In genomic region chr6:127266892-127267741, GRCh38 we compare ENCODE assay signal across 1 cellular context.
TF ChIP-seq lines count a peak whose summit lies in the region.

No MANE protein-coding gene starts in this region.

TF ChIP-seq in K562, 482 proteins besides CTCF, POLR2A, EP300 and RAD21 (continued from another document and continues in another):
- no peak for TF ChIP-seq ZMIZ1 (IDR thresholded peaks at IDR 0.05; ENCODE audit: low read depth in 2 of 2, low read length in 2 of 2)
- no peak for TF ChIP-seq CREB5 (CRISPR knock-in tag; IDR thresholded peaks at IDR 0.05)
- TF ChIP-seq NONO (IDR thresholded peaks at IDR 0.05; ENCODE audit: low read depth in 2 of 2, low read length in 1 of 2): no peak
- TF ChIP-seq ARID4B (CRISPR knock-in tag; IDR thresholded peaks at IDR 0.05): peak; percentile 52
- no peak for TF ChIP-seq ZNF609 (CRISPR knock-in tag; IDR thresholded peaks at IDR 0.05; ENCODE audit: borderline replicate concordance)
- no peak for TF ChIP-seq CHCHD3 (CRISPR knock-in tag; IDR thresholded peaks at IDR 0.05)
- no peak for TF ChIP-seq TBL1XR1 (IDR thresholded peaks at IDR 0.05; ENCODE audit: low read length in 2 of 2)
- TF ChIP-seq DNMT1 (IDR thresholded peaks at IDR 0.05): no peak
- TF ChIP-seq NBN (IDR thresholded peaks at IDR 0.05; ENCODE audit: low read depth): no peak
- no peak for TF ChIP-seq SFPQ (IDR thresholded peaks at IDR 0.05; ENCODE audit: low read depth, low read length)
- TF ChIP-seq PRDM10 (IDR thresholded peaks at IDR 0.05; ENCODE audit: partially characterized antibody): no peak
- TF ChIP-seq ZNF282 (CRISPR knock-in tag; IDR thresholded peaks at IDR 0.05): 0 out of 2 replicates have a peak, but pooled peaks have one; percentile 59
- TF ChIP-seq MECOM (CRISPR knock-in tag; IDR thresholded peaks at IDR 0.05): no peak
- TF ChIP-seq ZNF277 (CRISPR knock-in tag; IDR thresholded peaks at IDR 0.05; ENCODE audit: borderline replicate concordance): no peak
- peak; percentile 64 for TF ChIP-seq RAD51 (IDR thresholded peaks at IDR 0.05; ENCODE audit: borderline replicate concordance, low read depth)
- TF ChIP-seq CHAMP1 (IDR thresholded peaks at IDR 0.05): no peak; the same call in 1 of the 2 replicates
- TF ChIP-seq ZNF24 (IDR thresholded peaks at IDR 0.05): 0 out of 2 replicates have a peak, but pooled peaks have one; percentile 28
- TF ChIP-seq ZNF76 (CRISPR knock-in tag; IDR thresholded peaks at IDR 0.05; ENCODE audit: borderline replicate concordance): no peak
- TF ChIP-seq HBP1 (CRISPR knock-in tag; IDR thresholded peaks at IDR 0.05): no peak
- TF ChIP-seq SMAD3 (CRISPR knock-in tag; conservative IDR thresholded peaks at IDR 0.05): no peak
- TF ChIP-seq MXI1 (IDR thresholded peaks at IDR 0.05; ENCODE audit: low read depth, low read length): no peak
- TF ChIP-seq SUPT5H (IDR thresholded peaks at IDR 0.05): peak; percentile 90
- peak; percentile 63 for TF ChIP-seq CHD1 (IDR thresholded peaks at IDR 0.05; ENCODE audit: low read length)
- TF ChIP-seq MEF2D (tag; conservative IDR thresholded peaks at IDR 0.05; ENCODE audit: low read depth): no peak
- TF ChIP-seq ZKSCAN1 (IDR thresholded peaks at IDR 0.05; ENCODE audit: low read depth, low read length): no peak
- no peak for TF ChIP-seq KLF13 (tag; IDR thresholded peaks at IDR 0.05; ENCODE audit: borderline replicate concordance, low read depth)
- no peak for TF ChIP-seq TAF1 (IDR thresholded peaks at IDR 0.05; ENCODE audit: control insufficient read depth, extremely low read depth, insufficient read depth, low read length, severe bottlenecking)
